In genomic region chr12:39239484-39240143, GRCh38 we compare ENCODE assay signal across 23 cellular contexts.
A peak's percentile ranks its signal among the peaks of the same experiment; 100 is the strongest.
DNase-seq lines count a peak whose midpoint lies in the region; ATAC-seq and TF ChIP-seq lines count a peak whose summit lies in the region.
"Had no signal": no experiment of that assay in that cellular context is flagged by ENCODE, and none has a peak within 500 bp of the region (broad histone marks: within the 10 kb centered on the region; RNA-seq: fewer than 3 reads in every experiment).

No MANE protein-coding gene starts in this region.

- no peak overlapping the region for H3K9ac ChIP-seq in mesendoderm (ENCODE audit: low read length)

- no peak overlapping the region for H3K23ac ChIP-seq in mesendoderm (ENCODE audit: low read length)

- no peak overlapping the region for H3K56ac ChIP-seq in mesendoderm (ENCODE audit: low read length)

- TF ChIP-seq EP300 in transverse colon (IDR thresholded peaks at IDR 0.05; ENCODE audit: low read depth): no peak
- TF ChIP-seq EP300 in upper lobe of left lung (IDR thresholded peaks at IDR 0.05): no peak

- no peak overlapping the region for H2AK5ac ChIP-seq in mesendoderm (ENCODE audit: low read length)

- H3K9me3 ChIP-seq in SJSA1 (replicated peaks): no peaks in the 10 kb centered on the region
- H3K9me3 ChIP-seq in transverse colon: no peaks in the 10 kb centered on the region
- H3K9me3 ChIP-seq in prostate gland: no peaks in the 10 kb centered on the region
- no peaks in the 10 kb centered on the region for H3K9me3 ChIP-seq in upper lobe of left lung
- H3K9me3 ChIP-seq: esophagus squamous epithelium, tibial artery had no signal

- no peak overlapping the region for H4K5ac ChIP-seq in mesendoderm (ENCODE audit: low read length)

- no peak overlapping the region for H2BK120ac ChIP-seq in mesendoderm (ENCODE audit: low read depth, low read length)

- no peaks in the 10 kb centered on the region for H3K27me3 ChIP-seq in SJSA1 (replicated peaks)
- H3K27me3 ChIP-seq in mesendoderm (ENCODE audit: insufficient read depth, low read length, poor library complexity): no peaks in the 10 kb centered on the region
- no peaks in the 10 kb centered on the region for H3K27me3 ChIP-seq in transverse colon
- no peaks in the 10 kb centered on the region for H3K27me3 ChIP-seq in prostate gland (replicated peaks; ENCODE audit: insufficient read depth)
- no peaks in the 10 kb centered on the region for H3K27me3 ChIP-seq in upper lobe of left lung
- H3K27me3 ChIP-seq: esophagus squamous epithelium, tibial artery had no signal

- no peak overlapping the region for H4K8ac ChIP-seq in mesendoderm (ENCODE audit: low read depth, low read length)

- peaks cover 53% of the 10 kb centered on the region for H3K4me1 ChIP-seq in SJSA1 (replicated peaks)
- peaks cover 5% of the 10 kb centered on the region for H3K4me1 ChIP-seq in mesendoderm (ENCODE audit: control insufficient read depth, low read depth, low read length)
- peaks cover 0 to 40% (median 12%) of the 10 kb centered on the region in 4 donors for H3K4me1 ChIP-seq in transverse colon
- H3K4me1 ChIP-seq in prostate gland (replicated peaks): no peaks in the 10 kb centered on the region
- H3K4me1 ChIP-seq in upper lobe of left lung: peaks cover 0 to 6% (median 2%) of the 10 kb centered on the region in 4 donors

- H2BK5ac ChIP-seq in mesendoderm (ENCODE audit: low read length): no peak overlapping the region

- no peaks in the 10 kb centered on the region for H3K79me2 ChIP-seq in mesendoderm (ENCODE audit: control insufficient read depth, insufficient read depth, low read length)

- in situ Hi-C loops in transverse colon (cut with MboI; ENCODE audit: low pct_ligation_motif_present in 1 of 4, low pct_unique_long_range_greater_than_20kb in 1 of 4, low sequenced_read_pairs in 3 of 4): no loop called here

- H3K79me1 ChIP-seq in mesendoderm (ENCODE audit: low read length): no peaks in the 10 kb centered on the region

- ATAC-seq in GM21423 (IDR thresholded peaks at IDR 0.05; ENCODE audit: unreplicated experiment) (no peak), upper lobe of left lung (ENCODE audit: low FRiP score in 2 of 2) (no peak)
- ATAC-seq: HCT116; K562; stimulated activated naive CD8-positive, alpha-beta T cell treated with anti-CD3 and anti-CD28 coated beads, Interleukin-15, amount 100 ng/mL, for 72 hours had no signal

- H3K4me2 ChIP-seq in mesendoderm (ENCODE audit: low read length): no peak overlapping the region

- WGBS in mesendoderm (ENCODE audit: extremely low coverage, insufficient coverage, low lambda C conversion rate): no CpG with 5 or more reads among the region's 3 CpGs
- WGBS in transverse colon (ENCODE audit: low coverage in 1 of 2), 2 donors: 28% methylated on average over 2 to 3 of the region's 3 CpGs
- WGBS in prostate gland: 20% methylated on average over 3 of the region's 3 CpGs
- WGBS in upper lobe of left lung, 2 donors: 33 to 35% methylated on average over 3 of the region's 3 CpGs

- H3K4me3 ChIP-seq in SJSA1: no peak overlapping the region
- no peak overlapping the region for H3K4me3 ChIP-seq in epithelial cell of esophagus (ENCODE audit: low read length)
- no peak overlapping the region for H3K4me3 ChIP-seq in mesendoderm (ENCODE audit: low read length)
- H3K4me3 ChIP-seq in transverse colon: no peak overlapping the region
- no peak overlapping the region for H3K4me3 ChIP-seq in prostate gland
- H3K4me3 ChIP-seq in upper lobe of left lung: no peak overlapping the region
- H3K4me3 ChIP-seq: K562, tibial artery had no signal

- intact Hi-C loops in transverse colon (cut with DNase I; ENCODE audit: low total_unique reads): no loop called here
- intact Hi-C loops in prostate gland (cut with DNase I): no loop called here

- no peak overlapping the region for H3K18ac ChIP-seq in mesendoderm (ENCODE audit: low read length)

- H3K36me3 ChIP-seq in SJSA1 (no peaks in the 10 kb centered on the region), mesendoderm (ENCODE audit: control insufficient read depth, insufficient read depth, low read length) (no peaks in the 10 kb centered on the region), transverse colon (no peaks in the 10 kb centered on the region), prostate gland (no peaks in the 10 kb centered on the region), upper lobe of left lung (no peaks in the 10 kb centered on the region)
- H3K36me3 ChIP-seq: esophagus squamous epithelium, tibial artery had no signal

- DNase-seq in SJSA1 (ENCODE audit: low read depth in 1 of 2, low spot score in 2 of 2): peak; percentile 43 to 78
- DNase-seq in epithelial cell of esophagus (ENCODE audit: low read depth): peak; percentile 59
- DNase-seq in mesendoderm: peak; percentile 13
- DNase-seq in transverse colon: peak; percentile 51
- no peak for DNase-seq in prostate gland (ENCODE audit: low spot score)
- DNase-seq in NOMO-1 (lab: John Stamatoyannopoulos, UW; ENCODE audit: unreplicated experiment in 2 of 2): no peak
- DNase-seq in upper lobe of left lung: no peak
- DNase-seq: activated naive CD4-positive, alpha-beta T cell; activated T-cell treated with anti-CD3 and anti-CD28 coated beads, Interleukin-2, amount 50 U/mL, for 1 hour; amniotic stem cell; central memory CD4-positive, alpha-beta T cell; esophagus squamous epithelium; MM.1S; NCI-H1436; NCI-H2171; NCI-H526 treated with DMSO at 0.1 percent for 48 hours; Right ventricle myocardium superior; stimulated activated CD4-positive, alpha-beta T cell treated with anti-CD3 and anti-CD28 coated beads, Interleukin-12 subunit alpha, Interleukin-12 subunit beta, amount 100 ng/mL, for 4 hours; stimulated activated naive CD8-positive, alpha-beta T cell treated with anti-CD3 and anti-CD28 coated beads, Interleukin-15, amount 100 ng/mL, for 72 hours; tibial artery had no signal

- peak overlapping the region; percentile 91 for H3K27ac ChIP-seq in SJSA1
- no peak overlapping the region for H3K27ac ChIP-seq in mesendoderm (ENCODE audit: low read depth, low read length)
- H3K27ac ChIP-seq in transverse colon: peak overlapping the region; percentile 39 to 75 (median 56)
- H3K27ac ChIP-seq in prostate gland: peak overlapping the region in 1 of 2 donors; percentile 20
- no peak overlapping the region for H3K27ac ChIP-seq in upper lobe of left lung
- H3K27ac ChIP-seq: tibial artery had no signal

- TF ChIP-seq CTCF in epithelial cell of esophagus (IDR thresholded peaks at IDR 0.05; ENCODE audit: insufficient read depth, low read depth, low read length, missing control alignments): no peak
- no peak for TF ChIP-seq CTCF in transverse colon (IDR thresholded peaks at IDR 0.05)
- no peak for TF ChIP-seq CTCF in prostate gland (IDR thresholded peaks at IDR 0.05)
- TF ChIP-seq CTCF in upper lobe of left lung (IDR thresholded peaks at IDR 0.05): no peak

- no peak overlapping the region for H2BK15ac ChIP-seq in mesendoderm (replicated peaks; ENCODE audit: low read depth)

- TF ChIP-seq POLR2A in transverse colon (IDR thresholded peaks at IDR 0.05) (no peak), prostate gland (IDR thresholded peaks at IDR 0.05) (no peak), upper lobe of left lung (IDR thresholded peaks at IDR 0.05) (no peak)

- no peak overlapping the region for H3K4ac ChIP-seq in mesendoderm (ENCODE audit: low read depth, low read length)

Comparison
In these comparisons a context has a peak if more than half of its experiments do, and no peak if none do; other contexts are left out.
1. DNase-seq: peak in SJSA1 (2 of 2), epithelial cell of esophagus (single experiment), mesendoderm (single experiment) and transverse colon (single experiment); none in prostate gland (single experiment), NOMO-1 (0 of 2) and upper lobe of left lung (0 of 2).
2. H3K27ac ChIP-seq: peak in SJSA1 (single experiment) and transverse colon (4 of 4); none in mesendoderm (single experiment) and upper lobe of left lung (0 of 4).